In genomic region chr13:113861433-113862030, GRCh38 we compare ENCODE assay signal across 10 cellular contexts. TPM values are rescaled to one million over a fixed set of nuclear protein-coding genes. Genes with fewer than 3 reads are reported as not detected.
DNase-seq lines count a peak whose midpoint lies in the region; ATAC-seq and TF ChIP-seq lines count a peak whose summit lies in the region.
"Had no signal": no experiment of that assay in that cellular context is flagged by ENCODE, and none has a peak within 500 bp of the region (broad histone marks: within the 10 kb centered on the region; RNA-seq: fewer than 3 reads in every experiment).

No MANE protein-coding gene starts in this region.

- ATAC-seq in psoas muscle: no peak

- peaks cover 44% of the 10 kb centered on the region for H3K4me1 ChIP-seq in psoas muscle

- no peaks in the 10 kb centered on the region for H3K9me3 ChIP-seq in psoas muscle

- DNase-seq in DMS79 (lab: John Stamatoyannopoulos, UW) (peak; percentile 50), RPMI7951 (ENCODE audit: low read depth) (peak; percentile 91), foreskin fibroblast (peak in 1 of 2 donors; percentile 83), psoas muscle (peak in 1 of 2 donors; percentile 48), DMS153 (lab: John Stamatoyannopoulos, UW) (no peak), medulla oblongata (ENCODE audit: extremely low spot score) (no peak), midbrain (lab: John Stamatoyannopoulos, UW) (no peak), NCI-H2029 (lab: John Stamatoyannopoulos, UW) (no peak)
- DNase-seq: activated T-cell treated with anti-CD3 and anti-CD28 coated beads for 4 hours; effector CD8-positive, alpha-beta T cell had no signal

- H3K36me3 ChIP-seq in psoas muscle (ENCODE audit: insufficient read depth in 1 of 2, low read depth in 1 of 2): peaks cover 0 to 9% of the 10 kb centered on the region in 2 donors

- peak overlapping the region; percentile 82 to 97 for H3K4me3 ChIP-seq in foreskin fibroblast (ENCODE audit: low read depth in 1 of 2, low read length in 2 of 2)
- H3K4me3 ChIP-seq in psoas muscle: peak overlapping the region; percentile 90

- TF ChIP-seq CTCF in foreskin fibroblast (IDR thresholded peaks at IDR 0.05; ENCODE audit: low read depth, low read length) (no peak), psoas muscle (IDR thresholded peaks at IDR 0.05) (no peak)

- WGBS in psoas muscle, 3 donors: 72 to 80% (median 73%) methylated on average over 12 of the region's 12 CpGs

- H3K27me3 ChIP-seq in psoas muscle (ENCODE audit: insufficient read depth in 3 of 3, low read length in 2 of 3): no peaks in the 10 kb centered on the region

- intact Hi-C loops in psoas muscle (cut with DNase I): loop anchor here (2.0 to 10.0 kb wide), 5 partner anchors 25 to 86 kb away; no protein-coding TSS in a partner anchor

- no peak overlapping the region for H3K27ac ChIP-seq in psoas muscle

RNA-seq across cellular contexts. Expression of gene GAS6, which starts 2.3 kb away (rescaled TPM):
- 91.2 and 119 TPM in 2 replicates for total RNA-seq in RPMI7951 (2014; rRNA removed; shearing (Covaris generic))
- total RNA-seq in psoas muscle: 100 to 1,000 TPM in 1 of 4 donors, 10 to 100 TPM in 3; 65.5 to 103 (median 75.9) TPM
- polyA plus RNA-seq in psoas muscle: 10 to 100 TPM; 51.6 to 90.9 (median 52.1) TPM

Comparison
In these comparisons a context has a peak if more than half of its experiments do, and no peak if none do; other contexts are left out.
1. DNase-seq: peak in DMS79 (single experiment) and RPMI7951 (single experiment); none in DMS153 (single experiment), medulla oblongata (single experiment), midbrain (single experiment) and NCI-H2029 (single experiment).